In the genomic region with DNA sequence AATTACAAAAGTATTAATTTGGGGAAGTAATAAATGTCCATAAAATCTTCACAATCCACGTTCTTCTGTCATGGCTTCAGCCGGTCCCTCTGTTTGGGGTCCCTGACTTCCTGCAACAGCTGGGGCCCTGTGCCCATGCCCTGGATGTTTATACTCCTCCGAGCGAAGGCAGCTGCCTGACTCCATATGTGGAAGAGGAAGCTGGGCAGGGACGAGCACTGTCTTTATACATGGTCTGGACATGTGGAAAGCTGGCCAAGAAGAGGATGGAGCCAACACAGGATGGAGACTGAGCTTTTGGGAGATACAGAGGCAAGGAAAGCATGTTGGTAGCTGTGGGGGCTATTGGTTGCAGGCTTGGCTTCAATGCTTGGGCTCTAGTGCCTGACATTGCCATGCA, we compare ENCODE assay signal across 1 cellular context.
TF ChIP-seq lines count a peak whose summit lies in the region.

No MANE protein-coding gene starts in this region.

TF ChIP-seq in WTC11, 78 proteins besides CTCF, POLR2A, EP300 and RAD21 (continued from another document):
- TF ChIP-seq, protein P1, sequence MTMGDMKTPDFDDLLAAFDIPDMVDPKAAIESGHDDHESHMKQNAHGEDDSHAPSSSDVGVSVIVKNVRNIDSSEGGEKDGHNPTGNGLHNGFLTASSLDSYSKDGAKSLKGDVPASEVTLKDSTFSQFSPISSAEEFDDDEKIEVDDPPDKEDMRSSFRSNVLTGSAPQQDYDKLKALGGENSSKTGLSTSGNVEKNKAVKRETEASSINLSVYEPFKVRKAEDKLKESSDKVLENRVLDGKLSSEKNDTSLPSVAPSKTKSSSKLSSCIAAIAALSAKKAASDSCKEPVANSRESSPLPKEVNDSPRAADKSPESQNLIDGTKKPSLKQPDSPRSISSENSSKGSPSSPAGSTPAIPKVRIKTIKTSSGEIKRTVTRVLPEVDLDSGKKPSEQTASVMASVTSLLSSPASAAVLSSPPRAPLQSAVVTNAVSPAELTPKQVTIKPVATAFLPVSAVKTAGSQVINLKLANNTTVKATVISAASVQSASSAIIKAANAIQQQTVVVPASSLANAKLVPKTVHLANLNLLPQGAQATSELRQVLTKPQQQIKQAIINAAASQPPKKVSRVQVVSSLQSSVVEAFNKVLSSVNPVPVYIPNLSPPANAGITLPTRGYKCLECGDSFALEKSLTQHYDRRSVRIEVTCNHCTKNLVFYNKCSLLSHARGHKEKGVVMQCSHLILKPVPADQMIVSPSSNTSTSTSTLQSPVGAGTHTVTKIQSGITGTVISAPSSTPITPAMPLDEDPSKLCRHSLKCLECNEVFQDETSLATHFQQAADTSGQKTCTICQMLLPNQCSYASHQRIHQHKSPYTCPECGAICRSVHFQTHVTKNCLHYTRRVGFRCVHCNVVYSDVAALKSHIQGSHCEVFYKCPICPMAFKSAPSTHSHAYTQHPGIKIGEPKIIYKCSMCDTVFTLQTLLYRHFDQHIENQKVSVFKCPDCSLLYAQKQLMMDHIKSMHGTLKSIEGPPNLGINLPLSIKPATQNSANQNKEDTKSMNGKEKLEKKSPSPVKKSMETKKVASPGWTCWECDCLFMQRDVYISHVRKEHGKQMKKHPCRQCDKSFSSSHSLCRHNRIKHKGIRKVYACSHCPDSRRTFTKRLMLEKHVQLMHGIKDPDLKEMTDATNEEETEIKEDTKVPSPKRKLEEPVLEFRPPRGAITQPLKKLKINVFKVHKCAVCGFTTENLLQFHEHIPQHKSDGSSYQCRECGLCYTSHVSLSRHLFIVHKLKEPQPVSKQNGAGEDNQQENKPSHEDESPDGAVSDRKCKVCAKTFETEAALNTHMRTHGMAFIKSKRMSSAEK (CRISPR knock-in tag; IDR thresholded peaks at IDR 0.05; ENCODE audit: borderline replicate concordance): no peak
- no peak for TF ChIP-seq SP1 (CRISPR knock-in tag; conservative IDR thresholded peaks at IDR 0.05)
- TF ChIP-seq CREM (CRISPR knock-in tag; IDR thresholded peaks at IDR 0.05): no peak
TF ChIP-seq in WTC11: peak in this region for 0.
